In the genomic region with DNA sequence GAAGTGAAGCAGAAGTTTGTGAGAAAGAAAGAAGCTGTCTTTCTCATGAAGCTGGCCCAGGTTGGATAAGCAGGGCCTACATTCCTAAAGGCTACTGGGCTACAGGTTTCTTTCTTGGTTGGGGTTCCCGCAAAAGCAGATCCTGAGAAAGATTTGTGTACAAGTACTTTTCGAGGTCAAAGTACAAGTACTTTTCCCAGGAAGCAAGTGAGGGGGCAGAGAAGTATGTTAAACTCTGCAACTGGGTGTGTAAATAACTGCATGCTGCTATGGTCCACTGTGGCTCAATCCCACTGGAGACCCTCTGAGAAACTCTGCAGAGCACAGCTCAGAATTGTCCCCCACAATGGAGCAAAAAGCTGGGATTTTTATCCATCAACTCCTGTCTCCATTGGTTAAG, we compare ENCODE assay signal across 33 cellular contexts.
"Had no signal": no experiment of that assay in that cellular context is flagged by ENCODE, and none has a peak within 500 bp of the region (broad histone marks: within the 10 kb centered on the region; RNA-seq: fewer than 3 reads in every experiment).

No MANE protein-coding gene starts in this region.

- ATAC-seq: activated CD4-positive, CD25-positive, alpha-beta regulatory T cell treated with anti-CD3 and anti-CD28 coated beads, Interleukin-2, amount 50 U/mL, for 24 hours; activated CD8-positive, alpha-beta T cell treated with anti-CD3 and anti-CD28 coated beads for 36 hours; activated T-cell treated with anti-CD3 and anti-CD28 coated beads, Interleukin-2, amount 50 U/mL, for 4 hours; activated T-helper 17 cell treated with anti-CD3 and anti-CD28 coated beads, Interleukin-2, amount 50 U/mL, for 72 hours; effector memory CD8-positive, alpha-beta T cell; foreskin keratinocyte; gastrocnemius medialis; T-helper 17 cell had no signal

- FAIRE-seq: astrocyte, bronchial epithelial cell, colon had no signal

- H3K36me3 ChIP-seq: brain microvascular endothelial cell, esophagus muscularis mucosa, gastrocnemius medialis, WERI-Rb-1 had no signal

- H3K4me1 ChIP-seq: esophagus muscularis mucosa, foreskin keratinocyte had no signal

- H3K27ac ChIP-seq: brain microvascular endothelial cell, esophagus muscularis mucosa, foreskin keratinocyte, gastrocnemius medialis, WERI-Rb-1 had no signal

- H3K27me3 ChIP-seq: brain microvascular endothelial cell, esophagus muscularis mucosa, gastrocnemius medialis had no signal

- H3K4me3 ChIP-seq: esophagus muscularis mucosa, gastrocnemius medialis had no signal

- H3K9me3 ChIP-seq: esophagus muscularis mucosa, gastrocnemius medialis had no signal

- DNase-seq: activated B cell treated with CpG ODN at 0.5 μM for 24 hours; activated CD4-positive, alpha-beta T cell treated with anti-CD3 and anti-CD28 coated beads for 48 hours; activated CD4-positive, alpha-beta T cell treated with anti-CD3 and anti-CD28 coated beads, Interleukin-2, amount 50 U/mL, for 1 hour; activated CD4-positive, alpha-beta T cell treated with anti-CD3 and anti-CD28 coated beads, Interleukin-2, amount 50 U/mL, for 48 hours; activated CD8-positive, alpha-beta memory T cell treated with anti-CD3 and anti-CD28 coated beads for 24 hours; activated CD8-positive, alpha-beta T cell treated with anti-CD3 and anti-CD28 coated beads for 36 hours; activated effector memory CD4-positive, alpha-beta T cell treated with Interleukin-2 at 50 U/mL for 16 hours; activated gamma-delta T cell treated with Interleukin-2 at 50 U/mL for 16 hours; activated naive CD4-positive, alpha-beta T cell treated with anti-CD3 and anti-CD28 coated beads, Interleukin-2, amount 50 U/mL, for 16 hours; activated naive CD4-positive, alpha-beta T cell treated with Interleukin-2 at 50 U/mL for 16 hours; activated T-cell treated with anti-CD3 and anti-CD28 coated beads, Interleukin-2, amount 50 U/mL, for 4 hours; amniotic stem cell; anterior cingulate cortex; brain microvascular endothelial cell; caudate nucleus; cortex of kidney; dermis blood vessel endothelial cell; effector CD4-positive, alpha-beta T cell; effector memory CD8-positive, alpha-beta T cell; erythroblast; foreskin keratinocyte; gastrocnemius medialis; glutamatergic neuron; T-helper 1 cell; T-helper 17 cell; T1000; WERI-Rb-1 had no signal
